Comparison of ENCODE assay signal across 15 cellular contexts in the genomic region with DNA sequence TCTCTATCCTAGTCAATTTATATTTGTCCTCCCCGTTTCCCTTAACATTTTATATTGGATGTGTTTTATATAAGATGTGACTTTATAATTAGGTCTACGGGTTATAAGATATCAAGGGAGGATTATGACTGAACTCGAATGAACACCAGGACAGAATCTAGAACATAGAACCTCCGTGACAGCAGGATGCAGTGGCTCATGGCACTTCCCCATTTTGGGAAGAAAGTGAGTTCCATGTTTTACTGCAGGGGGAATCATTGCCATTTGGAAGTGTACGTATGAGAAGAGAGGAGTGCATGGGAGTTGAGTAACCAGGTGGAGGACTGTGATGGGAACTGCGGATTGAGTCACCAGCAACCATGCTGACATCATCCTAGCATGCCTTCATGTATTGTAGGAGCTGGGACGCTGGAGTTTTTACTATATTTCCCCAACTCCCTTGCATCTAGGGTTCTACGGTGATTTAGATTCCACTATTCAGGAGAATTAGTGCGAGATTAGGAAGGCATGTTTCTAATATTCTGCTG. TPM values are rescaled to one million over a fixed set of nuclear protein-coding genes. Genes with fewer than 3 reads are reported as not detected.
A peak's percentile ranks its signal among the peaks of the same experiment; 100 is the strongest.
DNase-seq lines count a peak whose midpoint lies in the region; ATAC-seq and TF ChIP-seq lines count a peak whose summit lies in the region.
"Had no signal": no experiment of that assay in that cellular context is flagged by ENCODE, and none has a peak within 500 bp of the region (broad histone marks: within the 10 kb centered on the region; RNA-seq: fewer than 3 reads in every experiment).

No MANE protein-coding gene starts in this region.

- ATAC-seq in thoracic aorta (ENCODE audit: insufficient number of reproducible peaks, low FRiP score, low read depth), result no peak

- TF ChIP-seq POLR2A in breast epithelium (IDR thresholded peaks at IDR 0.05), result no peak
- no peak for TF ChIP-seq POLR2A in NB4 (IDR thresholded peaks at IDR 0.05; ENCODE audit: extremely low read depth, insufficient read length)

- H3K9me3 ChIP-seq in breast epithelium (no peaks in the 10 kb centered on the region), thoracic aorta (no peaks in the 10 kb centered on the region)
- H3K9me3 ChIP-seq: gastrocnemius medialis, MG63 had no signal

- POLR2A ChIA-PET in MCF 10A (lab: Yijun Ruan, JAX), result interaction anchor here (1.0 to 1.8 kb wide), 2 partner anchors 26 to 27 kb away, joined by 4 to 5 read pairs; no protein-coding TSS in a partner anchor

- H3K4me3 Mint-ChIP-seq in MCF 10A (ENCODE audit: unreplicated experiment) (peak overlapping the region; percentile 89), type B pancreatic cell (no peak overlapping the region)

- CTCF ChIA-PET in MCF 10A (lab: Yijun Ruan, JAX), result interaction anchor here (0.6 to 1.7 kb wide), 2 partner anchors 77 to 1051 kb away, joined by 4 read pairs; no protein-coding TSS in a partner anchor

- intact Hi-C loops in MCF 10A (cut with micrococcal nuclease), result loop anchor here (10.0 kb wide), 1 partner anchor 79 kb away; no protein-coding TSS in a partner anchor
- intact Hi-C loops in breast epithelium (cut with DNase I; ENCODE audit: low total_unique reads), result no loop called here

- no peaks in the 10 kb centered on the region for H3K9me3 Mint-ChIP-seq in MCF 10A (ENCODE audit: unreplicated experiment)
- H3K9me3 Mint-ChIP-seq in type B pancreatic cell, result peaks cover 4% of the 10 kb centered on the region

- H3K27ac Mint-ChIP-seq in MCF 10A (ENCODE audit: low read depth, unreplicated experiment), result peak overlapping the region; percentile 93
- H3K27ac Mint-ChIP-seq in type B pancreatic cell, result no peak overlapping the region
- H3K27ac Mint-ChIP-seq: brain had no signal

- DNase-seq in MCF 10A (ENCODE audit: unreplicated experiment), result peak; percentile 34
- no peak for DNase-seq in breast epithelium (ENCODE audit: low spot score in 2 of 2)
- peak; percentile 67 for DNase-seq in NB4 (ENCODE audit: low read depth)
- DNase-seq in fibroblast of mammary gland (ENCODE audit: low read depth), result peak; percentile 56
- no peak for DNase-seq in thoracic aorta (ENCODE audit: low spot score)
- DNase-seq in AG20443 (ENCODE audit: low spot score), result no peak
- DNase-seq in type B pancreatic cell (ENCODE audit: extremely low spot score, unreplicated experiment), result no peak
- no peak for DNase-seq in pons (ENCODE audit: low spot score)
- DNase-seq: activated T-cell treated with anti-CD3 and anti-CD28 coated beads for 4 hours; gastrocnemius medialis; MG63; NCI-H2171; SHP77 treated with DMSO at 0.1 percent for 48 hours; stimulated activated CD4-positive, alpha-beta T cell treated with anti-CD3 and anti-CD28 coated beads, Interleukin-2, amount 100 ng/mL, for 48 hours had no signal

- H3K36me3 Mint-ChIP-seq in MCF 10A (ENCODE audit: insufficient read depth, unreplicated experiment) (peaks cover 11% of the 10 kb centered on the region), type B pancreatic cell (no peaks in the 10 kb centered on the region)
- H3K36me3 Mint-ChIP-seq: brain had no signal

- no TSS peak for BruUV-seq in MCF 10A (replicated peaks; lab: Mats Ljungman, UMichigan)

- H3K27ac ChIP-seq in breast epithelium (peak overlapping the region in 1 of 2 donors; percentile 88), thoracic aorta (no peak overlapping the region)

- TF ChIP-seq CTCF in MCF 10A (IDR thresholded peaks at IDR 0.05; ENCODE audit: unreplicated experiment) (no peak), breast epithelium (IDR thresholded peaks at IDR 0.05) (no peak), NB4 (IDR thresholded peaks at IDR 0.05; ENCODE audit: low read depth, low read length) (no peak), fibroblast of mammary gland (conservative IDR thresholded peaks at IDR 0.05; ENCODE audit: control insufficient read depth, insufficient read depth, low read depth, low read length) (no peak), thoracic aorta (IDR thresholded peaks at IDR 0.05) (no peak), type B pancreatic cell (conservative IDR thresholded peaks at IDR 0.05) (no peak)

- no peaks in the 10 kb centered on the region for H3K36me3 ChIP-seq in breast epithelium
- peaks cover 3% of the 10 kb centered on the region for H3K36me3 ChIP-seq in thoracic aorta
- H3K36me3 ChIP-seq: gastrocnemius medialis, MG63 had no signal

- H3K4me1 Mint-ChIP-seq in MCF 10A (ENCODE audit: insufficient read depth, unreplicated experiment), result peaks cover 29% of the 10 kb centered on the region
- H3K4me1 Mint-ChIP-seq in type B pancreatic cell (ENCODE audit: unreplicated experiment), result peaks cover 8% of the 10 kb centered on the region
- H3K4me1 Mint-ChIP-seq: brain had no signal

- H3K27me3 Mint-ChIP-seq in MCF 10A (ENCODE audit: insufficient read depth, unreplicated experiment), result no peaks in the 10 kb centered on the region
- peaks cover 4% of the 10 kb centered on the region for H3K27me3 Mint-ChIP-seq in type B pancreatic cell

- no peaks in the 10 kb centered on the region for H3K27me3 ChIP-seq in breast epithelium
- no peaks in the 10 kb centered on the region for H3K27me3 ChIP-seq in thoracic aorta (replicated peaks; ENCODE audit: insufficient read depth)
- H3K27me3 ChIP-seq: gastrocnemius medialis, MG63 had no signal

- H3K4me1 ChIP-seq in breast epithelium (no peaks in the 10 kb centered on the region), thoracic aorta (ENCODE audit: control insufficient read depth in 1 of 2, low read depth in 2 of 2) (peaks cover 0 to 11% of the 10 kb centered on the region in 2 donors)

- H3K4me3 ChIP-seq in breast epithelium (peak overlapping the region in 1 of 3 donors; percentile 87), NB4 (ENCODE audit: low read depth, low read length) (peak overlapping the region; percentile 76), fibroblast of mammary gland (ENCODE audit: control insufficient read depth, low read depth, low read length) (no peak overlapping the region), thoracic aorta (peak overlapping the region; percentile 94)

RNA-seq across cellular contexts. Expression of a gene that starts 56.1 kb away (rescaled TPM):
- total RNA-seq in MCF 10A (2022) (16.7 and 16.8 TPM in 2 replicates), breast epithelium (10 to 100 TPM in 1 of 3 donors, 1 to 10 TPM in 2; 3.7 to 13.2 (median 7.5) TPM), thoracic aorta (100 to 1,000 TPM; 103 to 109 TPM), type B pancreatic cell (ENCODE audit: low replicate concordance) (20.8 and 53.5 TPM in 2 replicates)

Comparison
In these comparisons a context has a peak if more than half of its experiments do, and no peak if none do; other contexts are left out.
1. DNase-seq: peak in MCF 10A (single experiment), NB4 (single experiment) and fibroblast of mammary gland (single experiment); none in breast epithelium (0 of 2), thoracic aorta (single experiment), AG20443 (single experiment), type B pancreatic cell (single experiment) and pons (single experiment).